1 cellular context compared by ENCODE assay signal in the genomic region with DNA sequence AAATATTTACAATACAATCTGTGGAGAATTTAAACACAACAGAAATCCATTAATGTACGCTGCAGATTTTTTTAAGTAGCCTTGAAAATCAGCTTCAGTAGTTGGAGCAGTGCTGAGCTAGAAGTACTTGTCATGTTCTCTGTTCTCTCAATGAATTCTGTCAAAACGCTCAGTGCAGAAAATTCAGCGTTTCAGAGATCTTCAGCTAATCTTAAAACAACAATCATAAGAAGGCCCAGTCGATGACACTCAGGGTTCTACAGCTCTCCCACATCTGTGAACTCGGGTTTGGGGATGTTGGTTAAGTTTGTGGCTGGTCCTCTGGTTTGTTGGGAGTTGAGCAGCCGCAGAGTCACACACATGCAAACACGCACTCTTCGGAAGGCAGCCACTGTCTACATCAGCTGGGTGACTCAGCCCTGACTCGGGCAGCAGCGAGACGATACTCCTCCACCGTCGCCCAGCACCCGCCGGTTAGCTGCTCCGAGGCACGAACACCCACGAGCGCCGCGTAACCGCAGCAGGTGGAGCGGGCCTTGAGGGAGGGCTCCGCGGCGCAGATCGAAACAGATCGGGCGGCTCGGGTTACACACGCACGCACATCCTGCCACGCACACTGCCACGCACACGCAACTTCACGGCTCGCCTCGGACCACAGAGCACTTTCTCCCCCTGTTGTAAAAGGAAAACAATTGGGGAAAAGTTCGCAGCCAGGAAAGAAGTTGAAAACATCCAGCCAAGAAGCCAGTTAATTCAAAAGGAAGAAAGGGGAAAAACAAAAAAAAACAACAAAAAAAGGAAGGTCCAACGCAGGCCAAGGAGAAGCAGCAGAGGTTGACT.
TF ChIP-seq lines count a peak whose summit lies in the region.

No MANE protein-coding gene starts in this region.

TF ChIP-seq in HepG2, 621 proteins besides CTCF, POLR2A, EP300 and RAD21 (continued from another document and continues in another):
- TF ChIP-seq, protein P1, sequence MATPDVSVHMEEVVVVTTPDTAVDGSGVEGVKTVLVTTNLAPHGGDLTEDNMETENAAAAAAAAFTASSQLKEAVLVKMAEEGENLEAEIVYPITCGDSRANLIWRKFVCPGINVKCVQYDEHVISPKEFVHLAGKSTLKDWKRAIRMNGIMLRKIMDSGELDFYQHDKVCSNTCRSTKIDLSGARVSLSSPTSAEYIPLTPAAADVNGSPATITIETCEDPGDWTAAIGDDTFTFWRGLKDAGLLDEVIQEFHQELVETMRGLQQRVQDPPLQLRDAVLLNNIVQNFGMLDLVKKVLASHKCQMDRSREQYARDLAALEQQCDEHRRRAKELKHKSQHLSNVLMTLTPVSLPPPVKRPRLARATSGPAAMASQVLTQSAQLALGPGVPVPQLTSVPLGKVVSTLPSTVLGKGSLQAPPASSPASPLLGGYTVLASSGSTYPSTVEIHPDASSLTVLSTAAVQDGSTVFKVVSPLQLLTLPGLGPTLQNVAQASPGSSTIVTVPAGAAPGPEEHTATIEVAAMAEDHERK (CRISPR knock-in tag; IDR thresholded peaks at IDR 0.05; ENCODE audit: low read depth), result no peak
- TF ChIP-seq, protein P2, sequence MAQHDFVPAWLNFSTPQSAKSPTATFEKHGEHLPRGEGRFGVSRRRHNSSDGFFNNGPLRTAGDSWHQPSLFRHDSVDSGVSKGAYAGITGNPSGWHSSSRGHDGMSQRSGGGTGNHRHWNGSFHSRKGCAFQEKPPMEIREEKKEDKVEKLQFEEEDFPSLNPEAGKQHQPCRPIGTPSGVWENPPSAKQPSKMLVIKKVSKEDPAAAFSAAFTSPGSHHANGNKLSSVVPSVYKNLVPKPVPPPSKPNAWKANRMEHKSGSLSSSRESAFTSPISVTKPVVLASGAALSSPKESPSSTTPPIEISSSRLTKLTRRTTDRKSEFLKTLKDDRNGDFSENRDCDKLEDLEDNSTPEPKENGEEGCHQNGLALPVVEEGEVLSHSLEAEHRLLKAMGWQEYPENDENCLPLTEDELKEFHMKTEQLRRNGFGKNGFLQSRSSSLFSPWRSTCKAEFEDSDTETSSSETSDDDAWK (CRISPR knock-in tag; IDR thresholded peaks at IDR 0.05), result no peak
- TF ChIP-seq SNAPC2 (CRISPR knock-in tag; IDR thresholded peaks at IDR 0.05) (no peak), CBX1 (IDR thresholded peaks at IDR 0.05; ENCODE audit: low read depth) (peak; percentile 17), ZNF235 (CRISPR knock-in tag; IDR thresholded peaks at IDR 0.05; ENCODE audit: borderline replicate concordance) (no peak), CC2D1A (CRISPR knock-in tag; IDR thresholded peaks at IDR 0.05) (no peak), ZNF616 (CRISPR knock-in tag; IDR thresholded peaks at IDR 0.05; ENCODE audit: low read depth) (no peak), JUND (CRISPR knock-in tag; IDR thresholded peaks at IDR 0.05) (peak; percentile 46; the same call in 1 of the 2 replicates), ZNF879 (CRISPR knock-in tag; IDR thresholded peaks at IDR 0.05) (no peak), ZNF598 (CRISPR knock-in tag; IDR thresholded peaks at IDR 0.05; ENCODE audit: borderline replicate concordance) (peak; percentile 6; the same call in 1 of the 2 replicates), RNF2 (conservative IDR thresholded peaks at IDR 0.05; ENCODE audit: low read depth) (peak; percentile 65; the same call in 1 of the 2 replicates), HCFC1 (IDR thresholded peaks at IDR 0.05; ENCODE audit: low read depth, low read length) (no peak), ZNF780A (CRISPR knock-in tag; IDR thresholded peaks at IDR 0.05) (no peak), MAZ (IDR thresholded peaks at IDR 0.05; ENCODE audit: borderline replicate concordance, low read depth, low read length) (no peak; the same call in 1 of the 2 replicates), MAZ (CRISPR knock-in tag; IDR thresholded peaks at IDR 0.05; ENCODE audit: low read depth) (no peak), CAMTA2 (CRISPR knock-in tag; IDR thresholded peaks at IDR 0.05; ENCODE audit: borderline replicate concordance) (no peak), EZH2 (conservative IDR thresholded peaks at IDR 0.05; ENCODE audit: low read depth, low read length) (no peak), SRSF4 (IDR thresholded peaks at IDR 0.05; ENCODE audit: low read depth, low read length, poor library complexity, severe bottlenecking) (no peak), HHEX (CRISPR knock-in tag; IDR thresholded peaks at IDR 0.05) (no peak), MXD4 (CRISPR knock-in tag; IDR thresholded peaks at IDR 0.05) (0 out of 2 replicates have a peak, but pooled peaks have one; percentile 25), ZFP36 (IDR thresholded peaks at IDR 0.05; ENCODE audit: borderline replicate concordance, low read depth, low read length, partially characterized antibody) (no peak), KDM3A (CRISPR knock-in tag; IDR thresholded peaks at IDR 0.05; ENCODE audit: low read depth) (no peak), AHR (CRISPR knock-in tag; IDR thresholded peaks at IDR 0.05) (no peak), ZNF737 (CRISPR knock-in tag; IDR thresholded peaks at IDR 0.05; ENCODE audit: borderline replicate concordance) (no peak), ZNF678 (CRISPR knock-in tag; IDR thresholded peaks at IDR 0.05) (no peak), ZNF670 (CRISPR knock-in tag; IDR thresholded peaks at IDR 0.05; ENCODE audit: borderline replicate concordance) (no peak; the same call in 1 of the 2 replicates), HNF4G (IDR thresholded peaks at IDR 0.05; ENCODE audit: borderline replicate concordance, low read depth, low read length) (no peak), HNF4G (CRISPR knock-in tag; IDR thresholded peaks at IDR 0.05; ENCODE audit: borderline replicate concordance, low read depth) (no peak), SIN3A (IDR thresholded peaks at IDR 0.05; ENCODE audit: borderline replicate concordance, low read depth, low read length) (0 out of 2 replicates have a peak, but pooled peaks have one; percentile 62), STAT5B (CRISPR knock-in tag; IDR thresholded peaks at IDR 0.05) (no peak), FIP1L1 (IDR thresholded peaks at IDR 0.05; ENCODE audit: borderline replicate concordance, insufficient read depth, low read depth, low read length) (no peak), MZF1 (CRISPR knock-in tag; IDR thresholded peaks at IDR 0.05; ENCODE audit: borderline replicate concordance) (no peak), U2AF2 (IDR thresholded peaks at IDR 0.05; ENCODE audit: low read depth, low read length) (no peak), KLF15 (CRISPR knock-in tag; IDR thresholded peaks at IDR 0.05; ENCODE audit: borderline replicate concordance) (no peak), GZF1 (CRISPR knock-in tag; IDR thresholded peaks at IDR 0.05) (no peak), HDAC1 (CRISPR knock-in tag; IDR thresholded peaks at IDR 0.05) (peak; percentile 69), TOPORS (CRISPR knock-in tag; IDR thresholded peaks at IDR 0.05) (no peak), MYC (CRISPR knock-in tag; IDR thresholded peaks at IDR 0.05; ENCODE audit: borderline replicate concordance) (no peak), ZNF343 (CRISPR knock-in tag; IDR thresholded peaks at IDR 0.05) (no peak), ZNF354B (CRISPR knock-in tag; IDR thresholded peaks at IDR 0.05) (no peak), REPIN1 (CRISPR knock-in tag; IDR thresholded peaks at IDR 0.05; ENCODE audit: borderline replicate concordance, low read depth) (no peak; the same call in 1 of the 2 replicates)
- TF ChIP-seq, protein P3, sequence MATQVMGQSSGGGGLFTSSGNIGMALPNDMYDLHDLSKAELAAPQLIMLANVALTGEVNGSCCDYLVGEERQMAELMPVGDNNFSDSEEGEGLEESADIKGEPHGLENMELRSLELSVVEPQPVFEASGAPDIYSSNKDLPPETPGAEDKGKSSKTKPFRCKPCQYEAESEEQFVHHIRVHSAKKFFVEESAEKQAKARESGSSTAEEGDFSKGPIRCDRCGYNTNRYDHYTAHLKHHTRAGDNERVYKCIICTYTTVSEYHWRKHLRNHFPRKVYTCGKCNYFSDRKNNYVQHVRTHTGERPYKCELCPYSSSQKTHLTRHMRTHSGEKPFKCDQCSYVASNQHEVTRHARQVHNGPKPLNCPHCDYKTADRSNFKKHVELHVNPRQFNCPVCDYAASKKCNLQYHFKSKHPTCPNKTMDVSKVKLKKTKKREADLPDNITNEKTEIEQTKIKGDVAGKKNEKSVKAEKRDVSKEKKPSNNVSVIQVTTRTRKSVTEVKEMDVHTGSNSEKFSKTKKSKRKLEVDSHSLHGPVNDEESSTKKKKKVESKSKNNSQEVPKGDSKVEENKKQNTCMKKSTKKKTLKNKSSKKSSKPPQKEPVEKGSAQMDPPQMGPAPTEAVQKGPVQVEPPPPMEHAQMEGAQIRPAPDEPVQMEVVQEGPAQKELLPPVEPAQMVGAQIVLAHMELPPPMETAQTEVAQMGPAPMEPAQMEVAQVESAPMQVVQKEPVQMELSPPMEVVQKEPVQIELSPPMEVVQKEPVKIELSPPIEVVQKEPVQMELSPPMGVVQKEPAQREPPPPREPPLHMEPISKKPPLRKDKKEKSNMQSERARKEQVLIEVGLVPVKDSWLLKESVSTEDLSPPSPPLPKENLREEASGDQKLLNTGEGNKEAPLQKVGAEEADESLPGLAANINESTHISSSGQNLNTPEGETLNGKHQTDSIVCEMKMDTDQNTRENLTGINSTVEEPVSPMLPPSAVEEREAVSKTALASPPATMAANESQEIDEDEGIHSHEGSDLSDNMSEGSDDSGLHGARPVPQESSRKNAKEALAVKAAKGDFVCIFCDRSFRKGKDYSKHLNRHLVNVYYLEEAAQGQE (IDR thresholded peaks at IDR 0.05; ENCODE audit: borderline replicate concordance in 1 of 2, low read depth in 1 of 2, low read length in 2 of 2), result no peak
- TF ChIP-seq, protein P4, sequence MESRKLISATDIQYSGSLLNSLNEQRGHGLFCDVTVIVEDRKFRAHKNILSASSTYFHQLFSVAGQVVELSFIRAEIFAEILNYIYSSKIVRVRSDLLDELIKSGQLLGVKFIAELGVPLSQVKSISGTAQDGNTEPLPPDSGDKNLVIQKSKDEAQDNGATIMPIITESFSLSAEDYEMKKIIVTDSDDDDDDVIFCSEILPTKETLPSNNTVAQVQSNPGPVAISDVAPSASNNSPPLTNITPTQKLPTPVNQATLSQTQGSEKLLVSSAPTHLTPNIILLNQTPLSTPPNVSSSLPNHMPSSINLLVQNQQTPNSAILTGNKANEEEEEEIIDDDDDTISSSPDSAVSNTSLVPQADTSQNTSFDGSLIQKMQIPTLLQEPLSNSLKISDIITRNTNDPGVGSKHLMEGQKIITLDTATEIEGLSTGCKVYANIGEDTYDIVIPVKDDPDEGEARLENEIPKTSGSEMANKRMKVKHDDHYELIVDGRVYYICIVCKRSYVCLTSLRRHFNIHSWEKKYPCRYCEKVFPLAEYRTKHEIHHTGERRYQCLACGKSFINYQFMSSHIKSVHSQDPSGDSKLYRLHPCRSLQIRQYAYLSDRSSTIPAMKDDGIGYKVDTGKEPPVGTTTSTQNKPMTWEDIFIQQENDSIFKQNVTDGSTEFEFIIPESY (CRISPR knock-in tag; IDR thresholded peaks at IDR 0.05), result no peak
- TF ChIP-seq, protein P5, sequence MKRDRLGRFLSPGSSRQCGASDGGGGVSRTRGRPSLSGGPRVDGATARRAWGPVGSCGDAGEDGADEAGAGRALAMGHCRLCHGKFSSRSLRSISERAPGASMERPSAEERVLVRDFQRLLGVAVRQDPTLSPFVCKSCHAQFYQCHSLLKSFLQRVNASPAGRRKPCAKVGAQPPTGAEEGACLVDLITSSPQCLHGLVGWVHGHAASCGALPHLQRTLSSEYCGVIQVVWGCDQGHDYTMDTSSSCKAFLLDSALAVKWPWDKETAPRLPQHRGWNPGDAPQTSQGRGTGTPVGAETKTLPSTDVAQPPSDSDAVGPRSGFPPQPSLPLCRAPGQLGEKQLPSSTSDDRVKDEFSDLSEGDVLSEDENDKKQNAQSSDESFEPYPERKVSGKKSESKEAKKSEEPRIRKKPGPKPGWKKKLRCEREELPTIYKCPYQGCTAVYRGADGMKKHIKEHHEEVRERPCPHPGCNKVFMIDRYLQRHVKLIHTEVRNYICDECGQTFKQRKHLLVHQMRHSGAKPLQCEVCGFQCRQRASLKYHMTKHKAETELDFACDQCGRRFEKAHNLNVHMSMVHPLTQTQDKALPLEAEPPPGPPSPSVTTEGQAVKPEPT (CRISPR knock-in tag; IDR thresholded peaks at IDR 0.05; ENCODE audit: low read depth), result no peak
- TF ChIP-seq, protein P6, sequence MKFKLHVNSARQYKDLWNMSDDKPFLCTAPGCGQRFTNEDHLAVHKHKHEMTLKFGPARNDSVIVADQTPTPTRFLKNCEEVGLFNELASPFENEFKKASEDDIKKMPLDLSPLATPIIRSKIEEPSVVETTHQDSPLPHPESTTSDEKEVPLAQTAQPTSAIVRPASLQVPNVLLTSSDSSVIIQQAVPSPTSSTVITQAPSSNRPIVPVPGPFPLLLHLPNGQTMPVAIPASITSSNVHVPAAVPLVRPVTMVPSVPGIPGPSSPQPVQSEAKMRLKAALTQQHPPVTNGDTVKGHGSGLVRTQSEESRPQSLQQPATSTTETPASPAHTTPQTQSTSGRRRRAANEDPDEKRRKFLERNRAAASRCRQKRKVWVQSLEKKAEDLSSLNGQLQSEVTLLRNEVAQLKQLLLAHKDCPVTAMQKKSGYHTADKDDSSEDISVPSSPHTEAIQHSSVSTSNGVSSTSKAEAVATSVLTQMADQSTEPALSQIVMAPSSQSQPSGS (CRISPR knock-in tag; IDR thresholded peaks at IDR 0.05), result no peak
